ENCODE assay signal across 22 cellular contexts in the genomic region with DNA sequence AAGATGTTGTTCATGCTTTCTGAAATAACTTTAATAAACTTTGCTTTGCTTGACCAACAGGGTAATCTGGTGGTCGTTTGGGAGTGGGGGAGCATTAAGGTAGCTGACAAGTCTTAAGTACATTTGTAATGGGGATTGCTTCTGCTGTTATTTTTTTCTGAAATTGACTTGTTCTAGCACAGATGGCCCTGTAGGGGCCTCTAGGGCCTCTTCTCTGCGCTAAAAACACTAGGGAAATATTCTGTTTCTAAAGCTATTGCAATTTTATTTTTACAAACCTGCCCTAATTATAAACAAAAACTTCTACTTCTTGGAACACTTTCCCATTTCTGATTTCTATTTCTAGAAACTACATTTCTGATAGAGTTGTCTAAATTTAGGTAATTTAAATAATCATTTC.
DNase-seq lines count a peak whose midpoint lies in the region; ATAC-seq, FAIRE-seq and TF ChIP-seq lines count a peak whose summit lies in the region.
"Had no signal": no experiment of that assay in that cellular context is flagged by ENCODE, and none has a peak within 500 bp of the region (broad histone marks: within the 10 kb centered on the region; RNA-seq: fewer than 3 reads in every experiment).

No MANE protein-coding gene starts in this region.

- H3K27ac ChIP-seq in MM.1S (ENCODE audit: low read length) (no peak overlapping the region), GM12878 (ENCODE audit: control insufficient read depth, insufficient read depth) (no peak overlapping the region)
- H3K27ac ChIP-seq: coronary artery, psoas muscle, suprapubic skin had no signal

- H3K79me2 ChIP-seq in MM.1S (ENCODE audit: low read length) (no peaks in the 10 kb centered on the region), GM12878 (ENCODE audit: control insufficient read depth, insufficient read depth, low read length) (no peaks in the 10 kb centered on the region)

- WGBS in GM12878 (ENCODE audit: insufficient coverage, insufficient replicate concordance, low lambda C conversion rate, missing lambda C conversion rate) = 0% methylated on average over 2 of the region's 2 CpGs

- POLR2A ChIA-PET in GM12878 (lab: Charles Lee) = no interaction called here

- H3K9me3 Mint-ChIP-seq in activated naive CD4-positive, alpha-beta T cell treated with anti-CD3 and anti-CD28 coated beads, Interleukin-2, amount 50 U/mL, for 72 hours = peaks cover 5 to 12% of the 10 kb centered on the region in 2 donors

- H4K20me1 ChIP-seq in MM.1S (ENCODE audit: insufficient read depth, low read length) (no peaks in the 10 kb centered on the region), GM12878 (ENCODE audit: control insufficient read depth, insufficient read depth) (no peaks in the 10 kb centered on the region)

- no peak overlapping the region for H2AFZ ChIP-seq in MM.1S (ENCODE audit: low read length)
- H2AFZ ChIP-seq in GM12878 (ENCODE audit: control insufficient read depth, low read depth, low read length) = no peak overlapping the region

- RAD21 ChIA-PET in GM12878 (lab: Charles Lee; ENCODE audit: unreplicated experiment) = interaction anchor here (1.0 to 2.9 kb wide), 8 partner anchors 22 to 715 kb away, joined by 3 to 10 read pairs (median 4); no protein-coding TSS in a partner anchor

- no peaks in the 10 kb centered on the region for H3K36me3 Mint-ChIP-seq in activated naive CD4-positive, alpha-beta T cell treated with anti-CD3 and anti-CD28 coated beads, Interleukin-2, amount 50 U/mL, for 72 hours
- H3K36me3 Mint-ChIP-seq: activated CD4-positive, alpha-beta memory T cell treated with anti-CD3 and anti-CD28 coated beads for 36 hours; activated naive CD8-positive, alpha-beta T cell; brain; IgD-negative memory B cell; natural killer cell had no signal

- CTCF ChIA-PET in GM12878 (lab: Yijun Ruan, JAX) = interaction anchor here (0.9 to 2.3 kb wide), 8 partner anchors 10 to 118 kb away, joined by 3 to 7 read pairs (median 5); no protein-coding TSS in a partner anchor

- intact Hi-C loops in GM12878 (cut with micrococcal nuclease; ENCODE audit: unreplicated experiment) = no loop called here

- peak; percentile 28; the same call in 1 of the 2 replicates for TF ChIP-seq RAD21 in GM12878 (IDR thresholded peaks at IDR 0.05; ENCODE audit: insufficient read depth, low read depth, low read length)

- BruUV-seq in GM12878 (replicated peaks; lab: Mats Ljungman, UMichigan) = no TSS peak

- DNase-seq in NCI-H1694 treated with DMSO at 0.1 percent for 48 hours (lab: John Stamatoyannopoulos, UW) (peak; percentile 27), NCI-H1694 (lab: John Stamatoyannopoulos, UW) (no peak), MM.1S (no peak), GM12878 (ENCODE audit: low read depth, low spot score) (no peak), retinal pigment epithelial cell (ENCODE audit: low read depth) (no peak), NCI-H2107 (lab: John Stamatoyannopoulos, UW) (no peak)
- DNase-seq in activated naive CD4-positive, alpha-beta T cell treated with anti-CD3 and anti-CD28 coated beads, Interleukin-2, amount 50 U/mL, for 72 hours (ENCODE audit: low spot score in 2 of 2) = no peak
- DNase-seq: activated CD4-positive, alpha-beta memory T cell treated with anti-CD3 and anti-CD28 coated beads for 36 hours; hippocampal formation; kidney glomerular epithelial cell; mesenchymal stem cell; MV-4-11; natural killer cell; NCI-H226; psoas muscle; stimulated activated CD4-positive, alpha-beta T cell treated with anti-CD3 and anti-CD28 coated beads, Interleukin-12 subunit alpha, Interleukin-12 subunit beta, amount 100 ng/mL, for 4 hours had no signal

- FAIRE-seq in GM12878 (lab: Jason Lieb, UNC) = no peak

- no peak for TF ChIP-seq POLR2A in GM12878 (IDR thresholded peaks at IDR 0.05; ENCODE audit: low read depth, low read length)

- no peak overlapping the region for H3K4me3 ChIP-seq in MM.1S (ENCODE audit: low read length)
- no peak overlapping the region for H3K4me3 ChIP-seq in GM12878
- no peak overlapping the region for H3K4me3 ChIP-seq in retinal pigment epithelial cell (ENCODE audit: low read length)
- H3K4me3 ChIP-seq: coronary artery, psoas muscle, suprapubic skin had no signal

- no peak for TF ChIP-seq EP300 in GM12878 (IDR thresholded peaks at IDR 0.05; ENCODE audit: borderline replicate concordance in 1 of 2, control insufficient read depth in 1 of 2, low read depth in 2 of 2, low read length in 2 of 2)

- H3K27ac Mint-ChIP-seq in activated naive CD4-positive, alpha-beta T cell treated with anti-CD3 and anti-CD28 coated beads, Interleukin-2, amount 50 U/mL, for 72 hours = no peak overlapping the region
- H3K27ac Mint-ChIP-seq: activated CD4-positive, alpha-beta memory T cell treated with anti-CD3 and anti-CD28 coated beads for 36 hours; activated naive CD8-positive, alpha-beta T cell; brain; IgD-negative memory B cell; natural killer cell had no signal

- no peak overlapping the region for H3K4me2 ChIP-seq in MM.1S (ENCODE audit: low read depth, low read length)
- no peak overlapping the region for H3K4me2 ChIP-seq in GM12878 (ENCODE audit: control insufficient read depth, insufficient read depth)

- H3K27me3 ChIP-seq in MM.1S (replicated peaks; ENCODE audit: insufficient read depth, low read length) (no peaks in the 10 kb centered on the region), GM12878 (replicated peaks in 1 of 2; ENCODE audit: control insufficient read depth in 2 of 2, insufficient read depth in 2 of 2, low read length in 1 of 2) (no peaks in the 10 kb centered on the region)
- H3K27me3 ChIP-seq: suprapubic skin had no signal

- H3K9ac ChIP-seq in MM.1S (ENCODE audit: low read length) = no peak overlapping the region
- no peak overlapping the region for H3K9ac ChIP-seq in GM12878 (ENCODE audit: control insufficient read depth, insufficient read depth, low read length)

- in situ Hi-C loops in GM12878 (cut with MboI) = no loop called here

- no peaks in the 10 kb centered on the region for H3K9me2 ChIP-seq in MM.1S (replicated peaks; ENCODE audit: insufficient read depth, low read length)

- ATAC-seq in GM12878 (peak; percentile 67), GM21515 (IDR thresholded peaks at IDR 0.05; ENCODE audit: unreplicated experiment) (no peak)
- no peak for ATAC-seq in activated naive CD4-positive, alpha-beta T cell treated with anti-CD3 and anti-CD28 coated beads, Interleukin-2, amount 50 U/mL, for 72 hours
- ATAC-seq: natural killer cell, psoas muscle had no signal

- TF ChIP-seq CTCF in MM.1S (IDR thresholded peaks at IDR 0.05; ENCODE audit: low read length) (0 out of 2 replicates have a peak, but pooled peaks have one; percentile 7), GM12878 (IDR thresholded peaks at IDR 0.05 in 2 of 3, conservative IDR thresholded peaks at IDR 0.05 in 1 of 3; ENCODE audit: control insufficient read depth in 2 of 3, extremely low read depth in 1 of 3, insufficient read depth in 1 of 3, low read depth in 3 of 3, low read length in 3 of 3) (peak in 1 of 3 experiments; percentile 31; a peak in 2 of 6 replicates), retinal pigment epithelial cell (conservative IDR thresholded peaks at IDR 0.05; ENCODE audit: low read depth, low read length) (peak; percentile 27)

- H3K9me3 ChIP-seq in MM.1S (replicated peaks; ENCODE audit: insufficient read depth, low read length) (no peaks in the 10 kb centered on the region), GM12878 (replicated peaks; ENCODE audit: control insufficient read depth, insufficient read depth, low read length) (no peaks in the 10 kb centered on the region)
- H3K9me3 ChIP-seq: psoas muscle, suprapubic skin had no signal

- no peaks in the 10 kb centered on the region for H3K4me1 ChIP-seq in MM.1S (ENCODE audit: low read length)
- no peaks in the 10 kb centered on the region for H3K4me1 ChIP-seq in GM12878 (ENCODE audit: control insufficient read depth, insufficient read depth, low read length)
- H3K4me1 ChIP-seq: psoas muscle, suprapubic skin had no signal

- SMC1A ChIA-PET in GM12878 (lab: Charles Lee; ENCODE audit: uncharacterized antibody, unreplicated experiment) = interaction anchor here (0.6 to 3.3 kb wide), 12 partner anchors 10 to 215 kb away, joined by 3 to 13 read pairs (median 4); no protein-coding TSS in a partner anchor

- no peaks in the 10 kb centered on the region for H3F3A ChIP-seq in MM.1S (ENCODE audit: insufficient read depth, low read length)

- H3K36me3 ChIP-seq in MM.1S (replicated peaks; ENCODE audit: insufficient read depth, low read length) (no peaks in the 10 kb centered on the region), GM12878 (ENCODE audit: control insufficient read depth in 2 of 2, insufficient read depth in 2 of 2, low read length in 1 of 2) (no peaks in the 10 kb centered on the region)
- H3K36me3 ChIP-seq: suprapubic skin had no signal

TF ChIP-seq in GM12878, 131 proteins besides CTCF, POLR2A, EP300 and RAD21 (continues in another document):
- TF ChIP-seq ZNF207 (IDR thresholded peaks at IDR 0.05; ENCODE audit: borderline replicate concordance) (no peak), SP1 (IDR thresholded peaks at IDR 0.05; ENCODE audit: low read depth, low read length) (no peak)
- TF ChIP-seq, protein P1, sequence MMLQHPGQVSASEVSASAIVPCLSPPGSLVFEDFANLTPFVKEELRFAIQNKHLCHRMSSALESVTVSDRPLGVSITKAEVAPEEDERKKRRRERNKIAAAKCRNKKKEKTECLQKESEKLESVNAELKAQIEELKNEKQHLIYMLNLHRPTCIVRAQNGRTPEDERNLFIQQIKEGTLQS (IDR thresholded peaks at IDR 0.05; ENCODE audit: borderline replicate concordance, extremely low read depth, low read depth, low read length) = no peak
- TF ChIP-seq, protein P2, sequence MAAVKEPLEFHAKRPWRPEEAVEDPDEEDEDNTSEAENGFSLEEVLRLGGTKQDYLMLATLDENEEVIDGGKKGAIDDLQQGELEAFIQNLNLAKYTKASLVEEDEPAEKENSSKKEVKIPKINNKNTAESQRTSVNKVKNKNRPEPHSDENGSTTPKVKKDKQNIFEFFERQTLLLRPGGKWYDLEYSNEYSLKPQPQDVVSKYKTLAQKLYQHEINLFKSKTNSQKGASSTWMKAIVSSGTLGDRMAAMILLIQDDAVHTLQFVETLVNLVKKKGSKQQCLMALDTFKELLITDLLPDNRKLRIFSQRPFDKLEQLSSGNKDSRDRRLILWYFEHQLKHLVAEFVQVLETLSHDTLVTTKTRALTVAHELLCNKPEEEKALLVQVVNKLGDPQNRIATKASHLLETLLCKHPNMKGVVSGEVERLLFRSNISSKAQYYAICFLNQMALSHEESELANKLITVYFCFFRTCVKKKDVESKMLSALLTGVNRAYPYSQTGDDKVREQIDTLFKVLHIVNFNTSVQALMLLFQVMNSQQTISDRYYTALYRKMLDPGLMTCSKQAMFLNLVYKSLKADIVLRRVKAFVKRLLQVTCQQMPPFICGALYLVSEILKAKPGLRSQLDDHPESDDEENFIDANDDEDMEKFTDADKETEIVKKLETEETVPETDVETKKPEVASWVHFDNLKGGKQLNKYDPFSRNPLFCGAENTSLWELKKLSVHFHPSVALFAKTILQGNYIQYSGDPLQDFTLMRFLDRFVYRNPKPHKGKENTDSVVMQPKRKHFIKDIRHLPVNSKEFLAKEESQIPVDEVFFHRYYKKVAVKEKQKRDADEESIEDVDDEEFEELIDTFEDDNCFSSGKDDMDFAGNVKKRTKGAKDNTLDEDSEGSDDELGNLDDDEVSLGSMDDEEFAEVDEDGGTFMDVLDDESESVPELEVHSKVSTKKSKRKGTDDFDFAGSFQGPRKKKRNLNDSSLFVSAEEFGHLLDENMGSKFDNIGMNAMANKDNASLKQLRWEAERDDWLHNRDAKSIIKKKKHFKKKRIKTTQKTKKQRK (IDR thresholded peaks at IDR 0.05; ENCODE audit: low read depth, low read length) = no peak
